ENCODE assay signal across 8 cellular contexts in genomic region chr9:34437006-34437925, GRCh38. TPM values are rescaled to one million over a fixed set of nuclear protein-coding genes. Genes with fewer than 3 reads are reported as not detected.
DNase-seq lines count a peak whose midpoint lies in the region; ATAC-seq, FAIRE-seq and TF ChIP-seq lines count a peak whose summit lies in the region.

No MANE protein-coding gene starts in this region.

- H3K4me1 ChIP-seq in OCI-LY7 (ENCODE audit: insufficient read depth, low read length, poor library complexity, severe bottlenecking), result no peaks in the 10 kb centered on the region
- no peaks in the 10 kb centered on the region for H3K4me1 ChIP-seq in foreskin keratinocyte
- H3K4me1 ChIP-seq in pancreas, result no peaks in the 10 kb centered on the region

- BruUV-seq in OCI-LY7 (replicated peaks; lab: Mats Ljungman, UMichigan), result no TSS peak

- H3K9me3 ChIP-seq in OCI-LY7 (ENCODE audit: low read length), result no peaks in the 10 kb centered on the region
- no peaks in the 10 kb centered on the region for H3K9me3 ChIP-seq in pancreas

- POLR2A ChIA-PET in OCI-LY7 (lab: Charles Lee), result no interaction called here

- TF ChIP-seq CTCF in OCI-LY7 (conservative IDR thresholded peaks at IDR 0.05; ENCODE audit: low read length) (peak; percentile 89), foreskin keratinocyte (conservative IDR thresholded peaks at IDR 0.05) (peak; percentile 91), pancreas (IDR thresholded peaks at IDR 0.05) (peak; percentile 25 to 68 (median 58))

- peak; percentile 65 for DNase-seq in GM03348 (ENCODE audit: low spot score)
- DNase-seq in Jurkat, Clone E6-1 (ENCODE audit: low read depth, low spot score), result peak; percentile 84
- peak; percentile 76 for DNase-seq in OCI-LY7 (ENCODE audit: low spot score)
- DNase-seq in activated T-helper 1 cell treated with anti-CD3 and anti-CD28 coated beads, Interleukin-12 subunit alpha, Interleukin-12 subunit beta, Interleukin-2, Interleukin-4 antibody, amounts not matched to agents 30 ng/mL and 10 ng/mL and 1 ng/mL, durations not matched to agents 14 hours and 24 hours and 36 hours (ENCODE audit: low spot score), result peak; percentile 50
- DNase-seq in foreskin keratinocyte, result peak in 1 of 2 donors; percentile 49
- DNase-seq in pancreas, result peak in 3 of 6 donors; percentile 41 to 67 (median 57)

- no peak overlapping the region for H3K27ac ChIP-seq in OCI-LY7 (ENCODE audit: low read depth, low read length, poor library complexity, severe bottlenecking)
- no peak overlapping the region for H3K27ac ChIP-seq in foreskin keratinocyte
- H3K27ac ChIP-seq in pancreas, result no peak overlapping the region

- H3K27me3 Mint-ChIP-seq in activated T-helper 1 cell treated with anti-CD3 and anti-CD28 coated beads, Interleukin-12 subunit alpha, Interleukin-12 subunit beta, Interleukin-2, Interleukin-4 antibody, amounts not matched to agents 30 ng/mL and 10 ng/mL and 1 ng/mL, durations not matched to agents 14 hours and 24 hours and 36 hours (ENCODE audit: insufficient read depth), result no peaks in the 10 kb centered on the region

- FAIRE-seq in pancreas (lab: Jason Lieb, UNC), result no peak

- ATAC-seq in foreskin keratinocyte (peak; percentile 64), pancreas (peak; percentile 66 to 97 (median 96)), HG03571 (IDR thresholded peaks at IDR 0.05; ENCODE audit: unreplicated experiment) (no peak), GM18861 (IDR thresholded peaks at IDR 0.05; ENCODE audit: unreplicated experiment) (no peak)

- H3K36me3 Mint-ChIP-seq in activated T-helper 1 cell treated with anti-CD3 and anti-CD28 coated beads, Interleukin-12 subunit alpha, Interleukin-12 subunit beta, Interleukin-2, Interleukin-4 antibody, amounts not matched to agents 30 ng/mL and 10 ng/mL and 1 ng/mL, durations not matched to agents 14 hours and 24 hours and 36 hours (ENCODE audit: low read depth), result no peaks in the 10 kb centered on the region

- WGBS in pancreas, 2 donors, result 66 to 70% methylated on average over 13 to 14 of the region's 14 CpGs

- H3K9me2 ChIP-seq in OCI-LY7 (ENCODE audit: insufficient read depth, low read length), result no peaks in the 10 kb centered on the region

- CTCF ChIA-PET in OCI-LY7 (lab: Charles Lee; ENCODE audit: unreplicated experiment), result no interaction called here

- H2AFZ ChIP-seq in OCI-LY7 (ENCODE audit: low read length), result no peak overlapping the region

- no peaks in the 10 kb centered on the region for H3K36me3 ChIP-seq in OCI-LY7 (ENCODE audit: insufficient read depth, low read length)
- no peaks in the 10 kb centered on the region for H3K36me3 ChIP-seq in pancreas

- no peaks in the 10 kb centered on the region for H3K9me3 Mint-ChIP-seq in activated T-helper 1 cell treated with anti-CD3 and anti-CD28 coated beads, Interleukin-12 subunit alpha, Interleukin-12 subunit beta, Interleukin-2, Interleukin-4 antibody, amounts not matched to agents 30 ng/mL and 10 ng/mL and 1 ng/mL, durations not matched to agents 14 hours and 24 hours and 36 hours

- H4K20me1 ChIP-seq in OCI-LY7 (ENCODE audit: insufficient read depth, low read length), result no peaks in the 10 kb centered on the region

- H3K27me3 ChIP-seq in foreskin keratinocyte, result no peaks in the 10 kb centered on the region
- H3K27me3 ChIP-seq in pancreas, result no peaks in the 10 kb centered on the region

- H3K4me3 ChIP-seq in Jurkat, Clone E6-1 (ENCODE audit: low read length), result no peak overlapping the region
- H3K4me3 ChIP-seq in OCI-LY7 (ENCODE audit: low read depth, low read length, poor library complexity, severe bottlenecking) (no peak overlapping the region), pancreas (no peak overlapping the region)

- no peak overlapping the region for H3K4me2 ChIP-seq in OCI-LY7 (ENCODE audit: low read length)

- H3K79me2 ChIP-seq in OCI-LY7 (ENCODE audit: insufficient read depth, low read depth, low read length), result no peaks in the 10 kb centered on the region

- H3K4me1 Mint-ChIP-seq in activated T-helper 1 cell treated with anti-CD3 and anti-CD28 coated beads, Interleukin-12 subunit alpha, Interleukin-12 subunit beta, Interleukin-2, Interleukin-4 antibody, amounts not matched to agents 30 ng/mL and 10 ng/mL and 1 ng/mL, durations not matched to agents 14 hours and 24 hours and 36 hours (ENCODE audit: low read depth), result peaks cover 6% of the 10 kb centered on the region

- H3K27ac Mint-ChIP-seq in activated T-helper 1 cell treated with anti-CD3 and anti-CD28 coated beads, Interleukin-12 subunit alpha, Interleukin-12 subunit beta, Interleukin-2, Interleukin-4 antibody, amounts not matched to agents 30 ng/mL and 10 ng/mL and 1 ng/mL, durations not matched to agents 14 hours and 24 hours and 36 hours, result no peak overlapping the region

- intact Hi-C loops in OCI-LY7 (cut with micrococcal nuclease; ENCODE audit: unreplicated experiment) (loop anchor here (1.0 to 2.0 kb wide), 3 partner anchors 63 to 156 kb away; no protein-coding TSS in a partner anchor), pancreas (cut with DNase I) (loop anchor here in 1 of 3 donors (10.0 kb wide), 1 partner anchor 68 kb away; no protein-coding TSS in a partner anchor)
- intact Hi-C loops in activated T-helper 1 cell treated with anti-CD3 and anti-CD28 coated beads, Interleukin-12 subunit alpha, Interleukin-12 subunit beta, Interleukin-2, Interleukin-4 antibody, amounts not matched to agents 30 ng/mL and 10 ng/mL and 1 ng/mL, durations not matched to agents 14 hours and 24 hours and 36 hours (cut with micrococcal nuclease), result loop anchor here (1.0 kb wide), 4 partner anchors 21 to 154 kb away; partner anchors contain the start of genes DNAI1 and FAM219A

- H3K4me3 Mint-ChIP-seq in activated T-helper 1 cell treated with anti-CD3 and anti-CD28 coated beads, Interleukin-12 subunit alpha, Interleukin-12 subunit beta, Interleukin-2, Interleukin-4 antibody, amounts not matched to agents 30 ng/mL and 10 ng/mL and 1 ng/mL, durations not matched to agents 14 hours and 24 hours and 36 hours, result no peak overlapping the region

RNA-seq across cellular contexts. Expression of gene FAM219A, which starts 21.1 kb away (rescaled TPM):
- polyA plus RNA-seq in Jurkat, Clone E6-1 (2012; ENCODE audit: insufficient read depth, insufficient read length), result 15.1 TPM
- total RNA-seq in OCI-LY7 (2014; rRNA removed; shearing (Covaris generic)), result 5.2 and 6.5 TPM in 2 replicates
- total RNA-seq in OCI-LY7 (2022), result 12.7 and 14.3 TPM in 2 replicates
- total RNA-seq in activated T-helper 1 cell treated with anti-CD3 and anti-CD28 coated beads, Interleukin-12 subunit alpha, Interleukin-12 subunit beta, Interleukin-2, Interleukin-4 antibody, amounts not matched to agents 30 ng/mL and 10 ng/mL and 1 ng/mL, durations not matched to agents 14 hours and 24 hours and 36 hours, result 14.7 and 16.5 TPM in 2 replicates
- 9.4 and 10.6 TPM in 2 replicates for total RNA-seq in foreskin keratinocyte
- 7.8 and 7.9 TPM in 2 replicates for polyA plus RNA-seq in foreskin keratinocyte
- 1 to 10 TPM; 4.5 to 9.6 (median 7.0) TPM for total RNA-seq in pancreas
- 1 to 10 TPM; 9.7 to 9.8 TPM for polyA plus RNA-seq in pancreas

RNA-seq across cellular contexts. Expression of gene DNAI1, which starts 21.3 kb away (rescaled TPM):
- 0.54 TPM for polyA plus RNA-seq in Jurkat, Clone E6-1 (2012; ENCODE audit: insufficient read depth, insufficient read length)
- 0.57 TPM in 1 of 2 replicates, not detected in the other for total RNA-seq in OCI-LY7 (2014; rRNA removed; shearing (Covaris generic))
- total RNA-seq in OCI-LY7 (2022) (0.55 and 0.97 TPM in 2 replicates), foreskin keratinocyte (not detected in 2 replicates), pancreas (under 1 TPM; 0.16 to 0.69 (median 0.38) TPM)
- total RNA-seq in activated T-helper 1 cell treated with anti-CD3 and anti-CD28 coated beads, Interleukin-12 subunit alpha, Interleukin-12 subunit beta, Interleukin-2, Interleukin-4 antibody, amounts not matched to agents 30 ng/mL and 10 ng/mL and 1 ng/mL, durations not matched to agents 14 hours and 24 hours and 36 hours, result not detected in 2 replicates
- polyA plus RNA-seq in foreskin keratinocyte (not detected in 2 replicates), pancreas (1 to 10 TPM in 1 of 2 donors, under 1 TPM in 1; 0.99 to 5.0 TPM)

Comparison
In these comparisons a context has a peak if more than half of its experiments do, and no peak if none do; other contexts are left out.
1. ATAC-seq: peak in foreskin keratinocyte (single experiment) and pancreas (4 of 4); none in HG03571 (single experiment) and GM18861 (single experiment).
2. Peak in every context shown above with its lines, with median percentiles within 50 percentile points of each other: CTCF ChIP-seq.